In genomic region chr12:127559349-127560040, GRCh38 we compare ENCODE assay signal across 7 cellular contexts.
A peak's percentile ranks its signal among the peaks of the same experiment; 100 is the strongest.
DNase-seq lines count a peak whose midpoint lies in the region; ATAC-seq and TF ChIP-seq lines count a peak whose summit lies in the region.

No MANE protein-coding gene starts in this region.

- TF ChIP-seq CTCF in GM12873 (IDR thresholded peaks at IDR 0.05; ENCODE audit: insufficient read depth, low read depth, low read length, missing control alignments) (peak; percentile 51), fibroblast of the aortic adventitia (IDR thresholded peaks at IDR 0.05; ENCODE audit: insufficient read depth, low read length) (peak; percentile 61)

- H3K4me3 ChIP-seq in fibroblast of the aortic adventitia (ENCODE audit: low read depth, low read length): no peak overlapping the region

- ATAC-seq in HG03060 (IDR thresholded peaks at IDR 0.05; ENCODE audit: low read depth, unreplicated experiment): peak; percentile 59

- DNase-seq in NCI-H2171 (lab: John Stamatoyannopoulos, UW) (peak; percentile 4), fibroblast of the aortic adventitia (ENCODE audit: low read depth) (peak; percentile 92), activated gamma-delta T cell treated with Interleukin-2 at 50 U/mL for 16 hours (no peak)
- DNase-seq in activated CD4-positive, alpha-beta T cell treated with anti-CD3 and anti-CD28 coated beads, Interleukin-2, amount 50 U/mL, for 4 hours: peak; percentile 12 to 17
- DNase-seq in stimulated activated CD4-positive, alpha-beta T cell treated with anti-CD3 and anti-CD28 coated beads, Interleukin-12 subunit alpha, Interleukin-12 subunit beta, amount 100 ng/mL, for 48 hours (ENCODE audit: low read depth in 2 of 3, low spot score in 1 of 3): peak; percentile 49 to 66 (median 58)
